ENCODE assay signal across 8 cellular contexts in the genomic region with DNA sequence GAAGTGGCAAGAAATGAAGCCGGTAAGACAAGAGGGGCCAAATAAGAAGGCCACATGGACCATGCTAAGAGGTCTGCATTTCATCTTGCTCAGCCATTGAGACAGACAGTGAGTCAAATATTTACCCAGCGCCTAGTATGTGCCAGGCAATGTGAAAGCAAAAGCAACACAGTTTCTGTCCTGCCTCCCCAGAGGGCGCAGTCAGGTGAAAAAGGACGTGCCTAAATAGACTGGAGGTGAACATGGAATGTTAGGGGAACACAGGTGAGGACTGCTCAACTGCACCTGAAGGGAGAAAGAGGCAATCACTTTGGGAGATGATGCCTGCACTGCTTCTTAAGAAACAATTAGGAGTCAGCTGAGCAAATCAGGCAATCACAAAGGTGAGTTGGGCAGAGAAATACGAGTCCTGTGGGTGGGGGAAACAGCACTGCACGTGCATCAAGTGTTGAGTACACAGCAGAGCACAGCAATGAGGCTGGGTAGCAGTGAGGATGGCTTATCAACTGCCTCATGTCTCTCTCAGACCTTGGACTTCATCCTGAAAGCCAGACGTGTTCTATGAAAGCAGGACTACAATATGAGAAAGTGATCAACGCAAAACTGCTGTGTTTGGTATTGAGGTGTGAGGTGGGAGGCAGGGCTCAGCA.
DNase-seq lines count a peak whose midpoint lies in the region; ATAC-seq lines count a peak whose summit lies in the region.

No MANE protein-coding gene starts in this region.

- no peak overlapping the region for H3K27ac ChIP-seq in Karpas-422 (ENCODE audit: low read length)
- H3K27ac ChIP-seq in SJCRH30 = no peak overlapping the region

- peak; percentile 34 for DNase-seq in stimulated activated naive CD4-positive, alpha-beta T cell treated with Interleukin-2 at 50 U/mL for 16 hours (lab: John Stamatoyannopoulos, UW)
- no peak for DNase-seq in stimulated activated naive CD4-positive, alpha-beta T cell (lab: John Stamatoyannopoulos, UW)
- peak; percentile 51 for DNase-seq in activated CD4-positive, alpha-beta memory T cell treated with anti-CD3 and anti-CD28 coated beads, Interleukin-2, amount 10 ng/mL, durations not matched to agents 7 days and 5 days
- peak; percentile 24 for DNase-seq in stimulated activated CD4-positive, alpha-beta T cell treated with anti-CD3 and anti-CD28 coated beads, Interleukin-4, amount 100 ng/mL, for 24 hours
- DNase-seq in Karpas-422 = no peak
- DNase-seq in UCSD-AML1 (lab: John Stamatoyannopoulos, UW; ENCODE audit: unreplicated experiment) = no peak
- no peak for DNase-seq in SJCRH30

- H3K4me1 ChIP-seq in Karpas-422 (ENCODE audit: low read length) (no peaks in the 10 kb centered on the region), SJCRH30 (no peaks in the 10 kb centered on the region)

- peaks cover 9% of the 10 kb centered on the region for H3K9me3 Mint-ChIP-seq in activated CD4-positive, alpha-beta memory T cell treated with anti-CD3 and anti-CD28 coated beads, Interleukin-2, amount 10 ng/mL, durations not matched to agents 7 days and 5 days

- no peak overlapping the region for H3K4me2 ChIP-seq in Karpas-422 (ENCODE audit: low read depth, low read length, poor library complexity, severe bottlenecking)

- H3K27ac Mint-ChIP-seq in activated CD4-positive, alpha-beta memory T cell treated with anti-CD3 and anti-CD28 coated beads, Interleukin-2, amount 10 ng/mL, durations not matched to agents 7 days and 5 days = peak overlapping the region; percentile 21

- no peaks in the 10 kb centered on the region for H3K27me3 Mint-ChIP-seq in activated CD4-positive, alpha-beta memory T cell treated with anti-CD3 and anti-CD28 coated beads, Interleukin-2, amount 10 ng/mL, durations not matched to agents 7 days and 5 days

- peaks cover 11% of the 10 kb centered on the region for H3K36me3 Mint-ChIP-seq in activated CD4-positive, alpha-beta memory T cell treated with anti-CD3 and anti-CD28 coated beads, Interleukin-2, amount 10 ng/mL, durations not matched to agents 7 days and 5 days (ENCODE audit: low read depth)

- H3K4me3 Mint-ChIP-seq in activated CD4-positive, alpha-beta memory T cell treated with anti-CD3 and anti-CD28 coated beads, Interleukin-2, amount 10 ng/mL, durations not matched to agents 7 days and 5 days = peak overlapping the region; percentile 40

- no peaks in the 10 kb centered on the region for H3K79me2 ChIP-seq in Karpas-422 (ENCODE audit: low read length)

- H3K9me3 ChIP-seq in Karpas-422 (ENCODE audit: low read length) = no peaks in the 10 kb centered on the region
- H3K9me3 ChIP-seq in SJCRH30 (replicated peaks) = no peaks in the 10 kb centered on the region

- H3K4me1 Mint-ChIP-seq in activated CD4-positive, alpha-beta memory T cell treated with anti-CD3 and anti-CD28 coated beads, Interleukin-2, amount 10 ng/mL, durations not matched to agents 7 days and 5 days = peaks cover 46% of the 10 kb centered on the region

- ATAC-seq in HG03039 (IDR thresholded peaks at IDR 0.05; ENCODE audit: unreplicated experiment) = peak; percentile 77

- no peak overlapping the region for H2AFZ ChIP-seq in Karpas-422 (ENCODE audit: low read length)

- H3K9me2 ChIP-seq in Karpas-422 (replicated peaks; ENCODE audit: insufficient read depth, low read length) = no peaks in the 10 kb centered on the region

- CTCF ChIA-PET in activated CD4-positive, alpha-beta memory T cell treated with anti-CD3 and anti-CD28 coated beads, Interleukin-2, amount 10 ng/mL, durations not matched to agents 7 days and 5 days (lab: Charles Lee) = no interaction called here

- H3K4me3 ChIP-seq in Karpas-422 (ENCODE audit: low read length) (no peak overlapping the region), SJCRH30 (no peak overlapping the region)

- no peak overlapping the region for H3K9ac ChIP-seq in Karpas-422 (ENCODE audit: low read length)

- POLR2A ChIA-PET in activated CD4-positive, alpha-beta memory T cell treated with anti-CD3 and anti-CD28 coated beads, Interleukin-2, amount 10 ng/mL, durations not matched to agents 7 days and 5 days (lab: Charles Lee) = interaction anchor here (1.0 kb wide), 1 partner anchor 64 kb away, joined by 3 read pairs; no protein-coding TSS in a partner anchor

- H3K36me3 ChIP-seq in Karpas-422 (ENCODE audit: insufficient read depth, low read length) (no peaks in the 10 kb centered on the region), SJCRH30 (no peaks in the 10 kb centered on the region)

- H3K27me3 ChIP-seq in Karpas-422 (ENCODE audit: low read length) (no peaks in the 10 kb centered on the region), SJCRH30 (no peaks in the 10 kb centered on the region)

- no peaks in the 10 kb centered on the region for H4K20me1 ChIP-seq in Karpas-422 (ENCODE audit: insufficient read depth, low read depth, low read length)

Comparison
In these comparisons a context has a peak if more than half of its experiments do, and no peak if none do; other contexts are left out.
1. DNase-seq: peak in stimulated activated naive CD4-positive, alpha-beta T cell treated with Interleukin-2 at 50 U/mL for 16 hours (single experiment), activated CD4-positive, alpha-beta memory T cell treated with anti-CD3 and anti-CD28 coated beads, Interleukin-2, amount 10 ng/mL, durations not matched to agents 7 days and 5 days (single experiment) and stimulated activated CD4-positive, alpha-beta T cell treated with anti-CD3 and anti-CD28 coated beads, Interleukin-4, amount 100 ng/mL, for 24 hours (single experiment); none in stimulated activated naive CD4-positive, alpha-beta T cell (0 of 6), Karpas-422 (single experiment), UCSD-AML1 (single experiment) and SJCRH30 (0 of 2).